In the genomic region with DNA sequence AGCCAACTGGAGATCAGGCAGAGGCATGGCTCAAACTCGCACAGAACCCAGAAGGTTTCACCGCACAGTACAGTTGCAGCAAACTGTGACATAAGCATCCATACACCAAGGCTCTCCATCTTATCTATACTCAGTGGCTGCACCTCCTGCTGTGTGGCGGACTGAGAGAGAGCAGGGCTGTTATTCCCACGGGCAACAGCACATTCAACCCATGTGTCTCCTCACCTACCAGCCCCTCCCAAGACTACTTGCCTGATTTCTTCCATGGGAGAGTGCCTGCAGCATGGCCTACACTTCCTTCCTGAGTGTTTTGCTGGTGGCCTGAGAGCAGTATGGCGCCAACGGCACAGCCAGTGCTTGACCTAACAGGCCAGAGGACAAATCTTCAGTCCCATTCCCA, we compare ENCODE assay signal across 25 cellular contexts.
"Had no signal": no experiment of that assay in that cellular context is flagged by ENCODE, and none has a peak within 500 bp of the region (broad histone marks: within the 10 kb centered on the region; RNA-seq: fewer than 3 reads in every experiment).

No MANE protein-coding gene starts in this region.

- H3K36me3 ChIP-seq: brain microvascular endothelial cell had no signal

- H3K27ac ChIP-seq: brain microvascular endothelial cell, coronary artery, dorsolateral prefrontal cortex, VCaP had no signal

- H3K4me3 ChIP-seq: coronary artery, dorsolateral prefrontal cortex had no signal

- DNase-seq: activated CD4-positive, alpha-beta T cell treated with anti-CD3 and anti-CD28 coated beads for 1 hour; activated CD4-positive, alpha-beta T cell treated with anti-CD3 and anti-CD28 coated beads for 4 hours; activated CD4-positive, alpha-beta T cell treated with anti-CD3 and anti-CD28 coated beads, Interleukin-2, amount 10 ng/mL, durations not matched to agents 7 days and 5 days; activated CD4-positive, alpha-beta T cell treated with anti-CD3 and anti-CD28 coated beads, Interleukin-2, amount 50 U/mL, for 48 hours; activated CD8-positive, alpha-beta memory T cell treated with anti-CD3 and anti-CD28 coated beads for 24 hours; activated CD8-positive, alpha-beta T cell treated with anti-CD3 and anti-CD28 coated beads for 36 hours; activated effector memory CD4-positive, alpha-beta T cell treated with Interleukin-2 at 50 U/mL for 16 hours; activated gamma-delta T cell treated with Interleukin-2 at 50 U/mL for 16 hours; activated naive CD4-positive, alpha-beta T cell treated with anti-CD3 and anti-CD28 coated beads, Interleukin-2, amount 50 U/mL, for 16 hours; activated naive CD4-positive, alpha-beta T cell treated with Interleukin-2 at 50 U/mL for 16 hours; activated T-cell treated with anti-CD3 and anti-CD28 coated beads, Interleukin-2, amount 50 U/mL, for 4 hours; amniotic stem cell; anterior cingulate cortex; brain microvascular endothelial cell; dorsolateral prefrontal cortex; effector memory CD4-positive, alpha-beta T cell; endodermal cell; foreskin fibroblast; head of caudate nucleus; T-helper 2 cell had no signal

- H3K27me3 ChIP-seq: brain microvascular endothelial cell, dorsolateral prefrontal cortex had no signal

- FAIRE-seq: astrocyte, bronchial epithelial cell, TTC549 had no signal
